In genomic region chr2:203720011-203720410, GRCh38 we compare ENCODE assay signal across 21 cellular contexts. TPM values are rescaled to one million over a fixed set of nuclear protein-coding genes. Genes with fewer than 3 reads are reported as not detected.
A peak's percentile ranks its signal among the peaks of the same experiment; 100 is the strongest.
DNase-seq lines count a peak whose midpoint lies in the region; ATAC-seq, FAIRE-seq and TF ChIP-seq lines count a peak whose summit lies in the region.
"Had no signal": no experiment of that assay in that cellular context is flagged by ENCODE, and none has a peak within 500 bp of the region (broad histone marks: within the 10 kb centered on the region; RNA-seq: fewer than 3 reads in every experiment).

No MANE protein-coding gene starts in this region.

- peaks cover 95% of the 10 kb centered on the region for H3K36me3 Mint-ChIP-seq in activated T-cell treated with anti-CD3 and anti-CD28 coated beads, Interleukin-2, amount 50 U/mL, for 24 hours (ENCODE audit: low read depth)
- peaks cover 100% of the 10 kb centered on the region for H3K36me3 Mint-ChIP-seq in activated T-helper 17 cell treated with anti-CD3 and anti-CD28 coated beads, Interleukin-2, amount 50 U/mL, for 72 hours (ENCODE audit: low read depth)
- H3K36me3 Mint-ChIP-seq in naive thymus-derived CD4-positive, alpha-beta T cell = peaks cover 25 to 60% (median 41%) of the 10 kb centered on the region in 5 donors

- CTCF ChIA-PET in naive thymus-derived CD4-positive, alpha-beta T cell (lab: Charles Lee) = interaction anchor here (0.7 to 3.9 kb wide), 9 partner anchors 10 to 235 kb away, joined by 3 to 31 read pairs (median 6); partner anchors contain the start of gene CD28

- peak overlapping the region; percentile 56 for H3K4me3 Mint-ChIP-seq in activated T-cell treated with anti-CD3 and anti-CD28 coated beads, Interleukin-2, amount 50 U/mL, for 24 hours
- peak overlapping the region; percentile 97 for H3K4me3 Mint-ChIP-seq in activated T-helper 17 cell treated with anti-CD3 and anti-CD28 coated beads, Interleukin-2, amount 50 U/mL, for 72 hours
- H3K4me3 Mint-ChIP-seq in naive thymus-derived CD4-positive, alpha-beta T cell = peak overlapping the region; percentile 69 to 91 (median 80)

- H3K4me1 Mint-ChIP-seq in activated T-cell treated with anti-CD3 and anti-CD28 coated beads, Interleukin-2, amount 50 U/mL, for 24 hours (ENCODE audit: low read depth) = peaks cover 90% of the 10 kb centered on the region
- peaks cover 76% of the 10 kb centered on the region for H3K4me1 Mint-ChIP-seq in activated T-helper 17 cell treated with anti-CD3 and anti-CD28 coated beads, Interleukin-2, amount 50 U/mL, for 72 hours
- peaks cover 69 to 100% (median 93%) of the 10 kb centered on the region in 7 donors for H3K4me1 Mint-ChIP-seq in naive thymus-derived CD4-positive, alpha-beta T cell

- peaks cover 20% of the 10 kb centered on the region for H3F3A ChIP-seq in Loucy (ENCODE audit: low read depth)

- H3K27me3 ChIP-seq in Loucy (ENCODE audit: insufficient read depth, low read length, poor library complexity, severe bottlenecking) (no peaks in the 10 kb centered on the region), HAP-1 (ENCODE audit: low read depth) (no peaks in the 10 kb centered on the region)
- no peaks in the 10 kb centered on the region for H3K27me3 ChIP-seq in naive thymus-derived CD4-positive, alpha-beta T cell (ENCODE audit: control insufficient read depth in 2 of 2, insufficient read depth in 2 of 2, low read length in 2 of 2)
- H3K27me3 ChIP-seq: breast epithelium, thyroid gland had no signal

- peak overlapping the region; percentile 88 for H3K4me2 ChIP-seq in Loucy (ENCODE audit: low read depth, low read length, poor library complexity, severe bottlenecking)

- no peaks in the 10 kb centered on the region for H4K20me1 ChIP-seq in Loucy (ENCODE audit: insufficient read depth, low read length, poor library complexity, severe bottlenecking)

- no peak for DNase-seq in activated T-cell treated with anti-CD3 and anti-CD28 coated beads, Interleukin-2, amount 50 U/mL, for 24 hours
- DNase-seq in activated T-cell treated with anti-CD3 and anti-CD28 coated beads, Interleukin-2, amount 50 U/mL, for 1 hour = no peak
- peak in 7 of 9 donors; percentile 72 to 90 (median 84) for DNase-seq in naive thymus-derived CD4-positive, alpha-beta T cell
- DNase-seq in HAP-1 (ENCODE audit: low spot score in 2 of 2) (no peak), urothelium cell line (ENCODE audit: low spot score) (no peak), DMS53 treated with DMSO at 0.1 percent for 48 hours (lab: John Stamatoyannopoulos, UW; ENCODE audit: unreplicated experiment) (no peak)
- DNase-seq: activated effector memory CD4-positive, alpha-beta T cell treated with Interleukin-2 at 50 U/mL for 16 hours; Calu3; effector CD8-positive, alpha-beta T cell; Karpas-422; left ventricle myocardium superior; NCI-H187; NCI-H524 treated with DMSO at 0.1 percent for 48 hours; psoas muscle; thyroid gland had no signal

- no peaks in the 10 kb centered on the region for H3K27me3 Mint-ChIP-seq in activated T-cell treated with anti-CD3 and anti-CD28 coated beads, Interleukin-2, amount 50 U/mL, for 24 hours
- no peaks in the 10 kb centered on the region for H3K27me3 Mint-ChIP-seq in activated T-helper 17 cell treated with anti-CD3 and anti-CD28 coated beads, Interleukin-2, amount 50 U/mL, for 72 hours
- no peaks in the 10 kb centered on the region for H3K27me3 Mint-ChIP-seq in naive thymus-derived CD4-positive, alpha-beta T cell

- H3K36me3 ChIP-seq in Loucy (ENCODE audit: insufficient read depth, low read length) (no peaks in the 10 kb centered on the region), HAP-1 (replicated peaks) (no peaks in the 10 kb centered on the region)
- H3K36me3 ChIP-seq in naive thymus-derived CD4-positive, alpha-beta T cell (ENCODE audit: control insufficient read depth in 2 of 3, insufficient read depth in 3 of 3, low read length in 3 of 3) = peaks cover 0 to 11% (median 0%) of the 10 kb centered on the region in 3 experiments
- H3K36me3 ChIP-seq: breast epithelium, thyroid gland had no signal

- H3K9ac ChIP-seq in Loucy (ENCODE audit: low read depth, low read length, poor library complexity, severe bottlenecking) = peak overlapping the region; percentile 43

- H3K4me1 ChIP-seq in Loucy (ENCODE audit: insufficient read depth, low read length, poor library complexity, severe bottlenecking) = peaks cover 73% of the 10 kb centered on the region
- peaks cover 83 to 92% of the 10 kb centered on the region in 2 donors for H3K4me1 ChIP-seq in naive thymus-derived CD4-positive, alpha-beta T cell (ENCODE audit: control insufficient read depth in 2 of 2, insufficient read depth in 2 of 2, low read length in 2 of 2)
- H3K4me1 ChIP-seq in HAP-1 = no peaks in the 10 kb centered on the region
- H3K4me1 ChIP-seq: breast epithelium, thyroid gland had no signal

- no peak overlapping the region for H2AFZ ChIP-seq in Loucy (ENCODE audit: low read length)

- POLR2A ChIA-PET in naive thymus-derived CD4-positive, alpha-beta T cell (lab: Charles Lee) = interaction anchor here (0.6 to 11.2 kb wide), 16 partner anchors 12 to 266 kb away, joined by 3 to 343 read pairs (median 4); partner anchors contain the start of gene CD28

- peaks cover 27% of the 10 kb centered on the region for H3K79me2 ChIP-seq in Loucy (ENCODE audit: insufficient read depth, low read length)

- TF ChIP-seq CTCF in Loucy (conservative IDR thresholded peaks at IDR 0.05; ENCODE audit: low read length) = no peak

- ATAC-seq in activated T-helper 17 cell treated with anti-CD3 and anti-CD28 coated beads, Interleukin-2, amount 50 U/mL, for 72 hours (replicated peaks) = peak; percentile 28
- ATAC-seq in naive thymus-derived CD4-positive, alpha-beta T cell = peak; percentile 88
- ATAC-seq: left ventricle myocardium superior, Panc1, psoas muscle had no signal

- no peak for FAIRE-seq in urothelium cell line (lab: Jason Lieb, UNC)
- FAIRE-seq: GM18507 had no signal

- peaks cover 13% of the 10 kb centered on the region for H3K9me3 Mint-ChIP-seq in activated T-cell treated with anti-CD3 and anti-CD28 coated beads, Interleukin-2, amount 50 U/mL, for 24 hours
- peaks cover 5% of the 10 kb centered on the region for H3K9me3 Mint-ChIP-seq in activated T-helper 17 cell treated with anti-CD3 and anti-CD28 coated beads, Interleukin-2, amount 50 U/mL, for 72 hours
- H3K9me3 Mint-ChIP-seq in naive thymus-derived CD4-positive, alpha-beta T cell = peaks cover 0 to 23% (median 0%) of the 10 kb centered on the region in 11 donors

- H3K4me3 ChIP-seq in Loucy (ENCODE audit: low read length, poor library complexity, severe bottlenecking) (peak overlapping the region; percentile 68), HAP-1 (no peak overlapping the region)
- peak overlapping the region; percentile 21 for H3K4me3 ChIP-seq in naive thymus-derived CD4-positive, alpha-beta T cell (ENCODE audit: low read length)
- H3K4me3 ChIP-seq: breast epithelium, psoas muscle, thyroid gland had no signal

- H3K27ac Mint-ChIP-seq in activated T-cell treated with anti-CD3 and anti-CD28 coated beads, Interleukin-2, amount 50 U/mL, for 24 hours = peak overlapping the region; percentile 92
- peak overlapping the region; percentile 97 for H3K27ac Mint-ChIP-seq in activated T-helper 17 cell treated with anti-CD3 and anti-CD28 coated beads, Interleukin-2, amount 50 U/mL, for 72 hours
- peak overlapping the region; percentile 90 to 99 (median 97) for H3K27ac Mint-ChIP-seq in naive thymus-derived CD4-positive, alpha-beta T cell

- H3K9me3 ChIP-seq in Loucy (ENCODE audit: insufficient read depth, low read depth, low read length) (no peaks in the 10 kb centered on the region), HAP-1 (no peaks in the 10 kb centered on the region)
- no peaks in the 10 kb centered on the region for H3K9me3 ChIP-seq in naive thymus-derived CD4-positive, alpha-beta T cell (ENCODE audit: control insufficient read depth in 2 of 3, low read length in 3 of 3)
- H3K9me3 ChIP-seq: breast epithelium, psoas muscle, thyroid gland had no signal

- no peaks in the 10 kb centered on the region for H3K9me2 ChIP-seq in Loucy (replicated peaks; ENCODE audit: low read depth, low read length)

- intact Hi-C loops in naive thymus-derived CD4-positive, alpha-beta T cell (cut with micrococcal nuclease) = loop anchor here (1.0 kb wide), 4 partner anchors 10 to 21 kb away; partner anchors contain the start of gene CD28 (in 1 of the 2)

- peak overlapping the region; percentile 71 for H3K27ac ChIP-seq in naive thymus-derived CD4-positive, alpha-beta T cell (ENCODE audit: low read depth, low read length)
- H3K27ac ChIP-seq: breast epithelium, HL-60, psoas muscle, thyroid gland had no signal

- in situ Hi-C loops in HAP-1 (cut with MboI; ENCODE audit: low sequenced_read_pairs) = no loop called here

RNA-seq across cellular contexts. Expression of gene CD28, which starts 13.6 kb away (rescaled TPM):
- 100 to 1,000 TPM; 242 to 382 TPM for total RNA-seq in activated T-helper 17 cell treated with anti-CD3 and anti-CD28 coated beads, Interleukin-2, amount 50 U/mL, for 72 hours
- total RNA-seq in naive thymus-derived CD4-positive, alpha-beta T cell = 100 to 1,000 TPM in 4 of 5 experiments, 10 to 100 TPM in 1; 66.7 to 224 (median 121) TPM
- 10 to 100 TPM; 52.2 to 67.5 TPM for polyA plus RNA-seq in naive thymus-derived CD4-positive, alpha-beta T cell
- total RNA-seq: Calu3 had no signal

Comparison
In these comparisons a context has a peak if more than half of its experiments do, and no peak if none do; other contexts are left out.
1. DNase-seq: peak in naive thymus-derived CD4-positive, alpha-beta T cell (7 of 9); none in activated T-cell treated with anti-CD3 and anti-CD28 coated beads, Interleukin-2, amount 50 U/mL, for 24 hours (single experiment), activated T-cell treated with anti-CD3 and anti-CD28 coated beads, Interleukin-2, amount 50 U/mL, for 1 hour (single experiment), HAP-1 (0 of 2), urothelium cell line (single experiment) and DMS53 treated with DMSO at 0.1 percent for 48 hours (single experiment).
2. Peak in every context shown above with its lines, with median percentiles within 50 percentile points of each other: H3K27ac Mint-ChIP-seq and H3K4me3 Mint-ChIP-seq.